ENCODE assay signal across 1 cellular context in genomic region chr15:32910839-32911238, GRCh38.
TF ChIP-seq lines count a peak whose summit lies in the region.

No MANE protein-coding gene starts in this region.

TF ChIP-seq in IMR-90, 13 proteins besides CTCF, POLR2A, EP300 and RAD21 (continued from another document):
- TF ChIP-seq ELK1 (IDR thresholded peaks at IDR 0.05; ENCODE audit: borderline replicate concordance, low read depth, low read length): no peak
- no peak for TF ChIP-seq RCOR1 (IDR thresholded peaks at IDR 0.05; ENCODE audit: insufficient replicate concordance, low read length)
- no peak for TF ChIP-seq MAFK (IDR thresholded peaks at IDR 0.05; ENCODE audit: low read depth, low read length)
- TF ChIP-seq CHD1 (IDR thresholded peaks at IDR 0.05; ENCODE audit: low read depth, low read length): no peak
- TF ChIP-seq FOS (IDR thresholded peaks at IDR 0.05; ENCODE audit: low read depth, low read length): no peak
